In genomic region chr7:135391514-135391913, GRCh38 we compare ENCODE assay signal across 28 cellular contexts.
"Had no signal": no experiment of that assay in that cellular context is flagged by ENCODE, and none has a peak within 500 bp of the region (broad histone marks: within the 10 kb centered on the region; RNA-seq: fewer than 3 reads in every experiment).

No MANE protein-coding gene starts in this region.

- FAIRE-seq: kidney, pancreas had no signal

- H3K4me2 ChIP-seq: smooth muscle cell had no signal

- H3K27me3 ChIP-seq: left lung, pancreas, tibial nerve, uterus had no signal

- H3K4me1 ChIP-seq: left lung, prostate gland, uterus had no signal

- H3K27ac ChIP-seq: left lung, pancreas, prostate gland, tibial nerve, uterus had no signal

- H3K9me3 ChIP-seq: left lung, mucosa of descending colon, pancreas, prostate gland, tibial nerve, uterus had no signal

- H3K27me3 Mint-ChIP-seq: naive thymus-derived CD8-positive, alpha-beta T cell; stimulated activated memory B cell treated with anti-CD40 and anti-IgM and Interleukin-4, amounts not matched to agents 10 μg/mL and 1 μg/mL and 100 μg/mL, for 72 hours; stimulated activated naive CD8-positive, alpha-beta T cell treated with anti-CD3 and anti-CD28 coated beads, Interleukin-15, amount 100 ng/mL, for 72 hours; type B pancreatic cell had no signal

- H3K4me3 Mint-ChIP-seq: naive thymus-derived CD8-positive, alpha-beta T cell; nephron; neural crest cell; stimulated activated memory B cell treated with anti-CD40 and anti-IgM and Interleukin-4, amounts not matched to agents 10 μg/mL and 1 μg/mL and 100 μg/mL, for 72 hours; stimulated activated naive CD8-positive, alpha-beta T cell treated with anti-CD3 and anti-CD28 coated beads, Interleukin-15, amount 100 ng/mL, for 72 hours; type B pancreatic cell had no signal

- ATAC-seq: left lung; mucosa of descending colon; naive thymus-derived CD8-positive, alpha-beta T cell; right cardiac atrium; stimulated activated memory B cell treated with anti-CD40 and anti-IgM and Interleukin-4, amounts not matched to agents 10 μg/mL and 1 μg/mL and 100 μg/mL, for 72 hours; stimulated activated naive CD8-positive, alpha-beta T cell treated with anti-CD3 and anti-CD28 coated beads, Interleukin-15, amount 100 ng/mL, for 72 hours had no signal

- H3K9me3 Mint-ChIP-seq: naive thymus-derived CD8-positive, alpha-beta T cell; nephron; neural crest cell; stimulated activated memory B cell treated with anti-CD40 and anti-IgM and Interleukin-4, amounts not matched to agents 10 μg/mL and 1 μg/mL and 100 μg/mL, for 72 hours; stimulated activated naive CD8-positive, alpha-beta T cell treated with anti-CD3 and anti-CD28 coated beads, Interleukin-15, amount 100 ng/mL, for 72 hours; type B pancreatic cell had no signal

- H3K36me3 ChIP-seq: prostate gland, uterus had no signal

- H3K4me1 Mint-ChIP-seq: neural crest cell had no signal

- H3K27ac Mint-ChIP-seq: nephron; stimulated activated memory B cell treated with anti-CD40 and anti-IgM and Interleukin-4, amounts not matched to agents 10 μg/mL and 1 μg/mL and 100 μg/mL, for 72 hours; stimulated activated naive CD8-positive, alpha-beta T cell treated with anti-CD3 and anti-CD28 coated beads, Interleukin-15, amount 100 ng/mL, for 72 hours; type B pancreatic cell had no signal

- H3K4me3 ChIP-seq: left lung, lung, mucosa of descending colon, pancreas, prostate gland, smooth muscle cell, tibial nerve, uterus had no signal

- DNase-seq: hippocampal formation; kidney; left colon; left lung; midbrain; mucosa of descending colon; naive thymus-derived CD8-positive, alpha-beta T cell; nucleus accumbens; pancreas; posterior cingulate gyrus; retina; right cardiac atrium; stimulated activated CD4-positive, alpha-beta T cell treated with anti-CD3 and anti-CD28 coated beads, Interleukin-1b, Interleukin-23, amount 100 ng/mL, for 48 hours; stimulated activated CD4-positive, alpha-beta T cell treated with anti-CD3 and anti-CD28 coated beads, Interleukin-2, amount 100 ng/mL, for 48 hours; stimulated activated CD4-positive, alpha-beta T cell treated with anti-CD3 and anti-CD28 coated beads, Interleukin-4, amount 100 ng/mL, for 4 hours; stimulated activated CD8-positive, alpha-beta memory T cell treated with anti-CD3 and anti-CD28 coated beads, Interleukin-4, amount 100 ng/mL, for 48 hours; stimulated activated naive CD4-positive, alpha-beta T cell treated with Interleukin-2 at 50 U/mL for 16 hours; stimulated activated naive CD8-positive, alpha-beta T cell treated with anti-CD3 and anti-CD28 coated beads, Interleukin-15, amount 100 ng/mL, for 72 hours; substantia nigra; uterus had no signal
